In genomic region chr9:107193251-107193650, GRCh38 we compare ENCODE assay signal across 22 cellular contexts.
"Had no signal": no experiment of that assay in that cellular context is flagged by ENCODE, and none has a peak within 500 bp of the region (broad histone marks: within the 10 kb centered on the region; RNA-seq: fewer than 3 reads in every experiment).

No MANE protein-coding gene starts in this region.

- DNase-seq: KBM-7; MV-4-11; NCI-H1048; NCI-H1105 treated with DMSO at 0.1 percent for 48 hours; NCI-H1417 treated with DMSO at 0.1 percent for 48 hours; NCI-H146; NCI-H1694 treated with DMSO at 0.1 percent for 48 hours; NCI-H1930; NCI-H2081; NCI-H2107; NCI-H345; NCI-H446 treated with DMSO at 0.1 percent for 48 hours; NCI-H510A treated with DMSO at 0.1 percent for 48 hours; NCI-H526 treated with DMSO at 0.1 percent for 48 hours; NCI-H774; NK-92 treated with Interleukin-12 subunit alpha and Interleukin-12 subunit beta, amount 100 ng/mL, for 24 hours; PC-3; SHP77; SK-N-SH; T-helper 1 cell; T-helper 17 cell had no signal

- H3K27ac ChIP-seq: RWPE1 had no signal

- H3K9ac ChIP-seq: SK-N-SH had no signal

- H3K4me2 ChIP-seq: SK-N-SH had no signal
